29 cellular contexts compared by ENCODE assay signal in genomic region chr13:25827986-25828385, GRCh38.
"Had no signal": no experiment of that assay in that cellular context is flagged by ENCODE, and none has a peak within 500 bp of the region (broad histone marks: within the 10 kb centered on the region; RNA-seq: fewer than 3 reads in every experiment).

No MANE protein-coding gene starts in this region.

- H3K4me1 ChIP-seq: adrenal gland, ascending aorta, esophagus muscularis mucosa, foreskin keratinocyte, heart right ventricle, left ventricle myocardium inferior, stomach, thyroid gland, upper lobe of right lung had no signal

- H3K36me3 Mint-ChIP-seq: activated CD8-positive, alpha-beta memory T cell treated with anti-CD3 and anti-CD28 coated beads, Interleukin-2, amount 10 ng/mL, durations not matched to agents 7 days and 5 days had no signal

- H3K9me3 ChIP-seq: adrenal gland, thyroid gland, upper lobe of right lung had no signal

- H3K9me3 Mint-ChIP-seq: T-helper 2 cell treated with Interferon-gamma antibody and Interleukin-4, amounts not matched to agents 5 μg/mL and 100 μg/mL, for 36 hours had no signal

- H3K27me3 Mint-ChIP-seq: activated CD4-positive, alpha-beta T cell treated with anti-CD3 and anti-CD28 coated beads for 36 hours; activated naive CD8-positive, alpha-beta T cell; dendritic cell treated with granulocyte-macrophage colony-stimulating factor and Interleukin-4, amounts not matched to agents 40 ng/mL and 50 ng/mL, for 4 days; progenitor cell of endocrine pancreas had no signal

- H3K4me3 ChIP-seq: adrenal gland, ascending aorta, esophagus muscularis mucosa, heart right ventricle, left ventricle myocardium inferior, lung, stomach, thyroid gland, upper lobe of right lung had no signal

- H3K4me1 Mint-ChIP-seq: activated B cell treated with CpG ODN at 0.5 μM for 24 hours; activated CD4-positive, alpha-beta T cell treated with anti-CD3 and anti-CD28 coated beads for 36 hours; activated CD8-positive, alpha-beta memory T cell treated with anti-CD3 and anti-CD28 coated beads, Interleukin-2, amount 10 ng/mL, durations not matched to agents 7 days and 5 days; natural killer cell; stimulated activated naive B cell treated with anti-CD40 and anti-IgM and Interleukin-4, amounts not matched to agents 10 μg/mL and 1 μg/mL and 100 μg/mL, for 72 hours had no signal

- FAIRE-seq: islet of Langerhans had no signal

- DNase-seq: activated B cell treated with CpG ODN at 0.5 μM for 24 hours; activated CD4-positive, alpha-beta T cell treated with anti-CD3 and anti-CD28 coated beads for 36 hours; activated CD8-positive, alpha-beta memory T cell treated with anti-CD3 and anti-CD28 coated beads, Interleukin-2, amount 10 ng/mL, durations not matched to agents 7 days and 5 days; activated CD8-positive, alpha-beta T cell treated with anti-CD3 and anti-CD28 coated beads, Interleukin-2, amount 10 ng/mL, durations not matched to agents 7 days and 5 days; activated naive CD4-positive, alpha-beta T cell; activated T-cell treated with anti-CD3 and anti-CD28 coated beads, Interleukin-2, amount 50 U/mL, for 72 hours; adrenal gland; caudate nucleus; effector CD4-positive, alpha-beta T cell; foreskin keratinocyte; heart right ventricle; left ventricle myocardium inferior; midbrain; natural killer cell; stimulated activated CD4-positive, alpha-beta T cell treated with anti-CD3 and anti-CD28 coated beads, Interleukin-15, amount 100 ng/mL, for 24 hours; stimulated activated CD4-positive, alpha-beta T cell treated with anti-CD3 and anti-CD28 coated beads, Interleukin-2, amount 100 ng/mL, for 24 hours; stimulated activated naive B cell treated with anti-CD40 and anti-IgM and Interleukin-4, amounts not matched to agents 10 μg/mL and 1 μg/mL and 100 μg/mL, for 72 hours; stomach; T-helper 1 cell; thyroid gland; upper lobe of right lung had no signal

- H3K4me3 Mint-ChIP-seq: activated B cell treated with CpG ODN at 0.5 μM for 24 hours; activated CD4-positive, alpha-beta T cell treated with anti-CD3 and anti-CD28 coated beads for 36 hours; activated CD8-positive, alpha-beta memory T cell treated with anti-CD3 and anti-CD28 coated beads, Interleukin-2, amount 10 ng/mL, durations not matched to agents 7 days and 5 days; activated CD8-positive, alpha-beta T cell treated with anti-CD3 and anti-CD28 coated beads, Interleukin-2, amount 10 ng/mL, durations not matched to agents 7 days and 5 days; activated naive CD8-positive, alpha-beta T cell; activated T-cell treated with anti-CD3 and anti-CD28 coated beads, Interleukin-2, amount 50 U/mL, for 72 hours; dendritic cell treated with granulocyte-macrophage colony-stimulating factor and Interleukin-4, amounts not matched to agents 40 ng/mL and 50 ng/mL, for 4 days; natural killer cell; stimulated activated naive B cell treated with anti-CD40 and anti-IgM and Interleukin-4, amounts not matched to agents 10 μg/mL and 1 μg/mL and 100 μg/mL, for 72 hours; T-helper 2 cell treated with Interferon-gamma antibody and Interleukin-4, amounts not matched to agents 5 μg/mL and 100 μg/mL, for 36 hours had no signal

- H3K27ac ChIP-seq: adrenal gland, ascending aorta, esophagus muscularis mucosa, foreskin keratinocyte, heart right ventricle, left ventricle myocardium inferior, stomach, thyroid gland, upper lobe of right lung had no signal

- H3K27me3 ChIP-seq: adrenal gland, ascending aorta, esophagus muscularis mucosa, foreskin keratinocyte, stomach, thyroid gland, upper lobe of right lung had no signal

- H3K27ac Mint-ChIP-seq: activated B cell treated with CpG ODN at 0.5 μM for 24 hours; activated CD4-positive, alpha-beta T cell treated with anti-CD3 and anti-CD28 coated beads for 36 hours; activated CD8-positive, alpha-beta memory T cell treated with anti-CD3 and anti-CD28 coated beads, Interleukin-2, amount 10 ng/mL, durations not matched to agents 7 days and 5 days; activated CD8-positive, alpha-beta T cell treated with anti-CD3 and anti-CD28 coated beads, Interleukin-2, amount 10 ng/mL, durations not matched to agents 7 days and 5 days; activated naive CD8-positive, alpha-beta T cell; activated T-cell treated with anti-CD3 and anti-CD28 coated beads, Interleukin-2, amount 50 U/mL, for 72 hours; dendritic cell treated with granulocyte-macrophage colony-stimulating factor and Interleukin-4, amounts not matched to agents 40 ng/mL and 50 ng/mL, for 4 days; natural killer cell; progenitor cell of endocrine pancreas; stimulated activated naive B cell treated with anti-CD40 and anti-IgM and Interleukin-4, amounts not matched to agents 10 μg/mL and 1 μg/mL and 100 μg/mL, for 72 hours; T-helper 2 cell treated with Interferon-gamma antibody and Interleukin-4, amounts not matched to agents 5 μg/mL and 100 μg/mL, for 36 hours had no signal

- H3K36me3 ChIP-seq: adrenal gland, ascending aorta, esophagus muscularis mucosa, heart right ventricle, left ventricle myocardium inferior, stomach, thyroid gland, upper lobe of right lung had no signal
